8 cellular contexts compared by ENCODE assay signal in the genomic region with DNA sequence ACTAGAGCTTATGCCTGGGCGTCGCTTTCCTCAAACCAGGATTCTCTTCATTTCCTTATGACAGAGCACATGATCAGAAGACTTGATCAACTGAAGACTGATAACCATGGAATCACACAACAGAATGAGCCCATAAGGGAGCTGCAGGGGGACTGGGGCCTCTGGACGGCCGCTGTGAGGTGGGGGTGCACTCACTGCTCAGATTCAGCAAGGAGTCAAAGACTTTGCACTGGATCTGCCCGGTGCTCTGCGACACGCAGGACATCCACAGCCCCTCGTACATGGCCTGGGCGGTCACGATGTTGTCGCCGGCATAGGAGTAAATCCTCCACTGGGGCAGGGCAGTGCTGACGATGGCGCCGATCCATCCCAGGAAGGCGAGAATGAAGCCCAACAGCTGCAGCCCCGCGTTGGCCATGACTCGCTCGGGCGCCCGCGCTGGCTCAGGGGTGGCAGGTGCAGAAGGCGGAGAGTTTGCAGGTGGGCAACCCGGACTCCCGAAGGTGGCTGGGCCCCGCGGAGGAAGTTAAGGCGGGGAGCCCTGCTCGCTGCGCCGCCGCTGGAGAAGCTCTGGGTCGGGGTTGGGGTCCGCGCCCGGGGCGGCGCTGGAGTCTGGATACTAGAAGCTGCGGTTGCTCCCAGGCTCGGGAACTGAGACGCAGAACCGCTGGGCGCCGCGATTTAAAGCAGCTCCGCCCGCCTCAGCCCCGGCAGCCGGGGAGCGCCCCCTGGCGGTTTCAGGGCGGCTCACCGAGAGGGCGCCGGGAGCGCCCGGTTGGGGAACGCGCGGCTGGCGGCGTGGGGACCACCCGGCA. TPM values are rescaled to one million over a fixed set of nuclear protein-coding genes. Genes with fewer than 3 reads are reported as not detected.
A peak's percentile ranks its signal among the peaks of the same experiment; 100 is the strongest.
DNase-seq lines count a peak whose midpoint lies in the region; ATAC-seq and TF ChIP-seq lines count a peak whose summit lies in the region.

A gene with protein sequence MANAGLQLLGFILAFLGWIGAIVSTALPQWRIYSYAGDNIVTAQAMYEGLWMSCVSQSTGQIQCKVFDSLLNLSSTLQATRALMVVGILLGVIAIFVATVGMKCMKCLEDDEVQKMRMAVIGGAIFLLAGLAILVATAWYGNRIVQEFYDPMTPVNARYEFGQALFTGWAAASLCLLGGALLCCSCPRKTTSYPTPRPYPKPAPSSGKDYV (minus strand): TSS at position 658 of the 815 bp plus-strand sequence. CDS start 240 bp downstream, at position 418.

- no peaks in the 10 kb centered on the region for H3K9me2 ChIP-seq in SU-DHL-6 (replicated peaks; ENCODE audit: insufficient read depth, low read length)

- H3K4me1 ChIP-seq in parathyroid adenoma (no peaks in the 10 kb centered on the region), thyroid gland (peaks cover 4 to 15% of the 10 kb centered on the region in 2 donors)

- 2 to 6% (median 4%) methylated on average over 62 to 64 of the region's 64 CpGs for WGBS in adipose tissue, 3 donors
- WGBS in thyroid gland, 2 donors, result 17 to 22% methylated on average over 5 to 18 of the region's 64 CpGs

- intact Hi-C loops in cardiac septum (cut with DNase I), result loop anchor here (5.0 to 10.0 kb wide), 4 partner anchors 90 to 360 kb away; partner anchors contain the start of gene IL1RAP
- intact Hi-C loops in thyroid gland (cut with DNase I), result loop anchor here (10.0 kb wide), 1 partner anchor 357 kb away; no protein-coding TSS in a partner anchor

- ATAC-seq in GM21737 (IDR thresholded peaks at IDR 0.05; ENCODE audit: unreplicated experiment), result peak; percentile 88

- H3K4me3 ChIP-seq in SU-DHL-6 (ENCODE audit: insufficient read depth, low read length, poor library complexity, severe bottlenecking) (peak within 1 kb of the TSS; percentile 32), parathyroid adenoma (ENCODE audit: low read depth, low read length) (peak within 1 kb of the TSS; percentile 59), thyroid gland (replicated peaks in 1 of 3) (peak within 1 kb of the TSS; percentile 48 to 67 (median 61))

- H3K27ac ChIP-seq in SU-DHL-6 (ENCODE audit: low read depth, low read length) (no peak within 1 kb of the TSS), adipose tissue (ENCODE audit: low read depth, low read length) (no peak within 1 kb of the TSS), parathyroid adenoma (no peak within 1 kb of the TSS), thyroid gland (peak within 1 kb of the TSS in 1 of 3 donors; percentile 58)

- H2AFZ ChIP-seq in SU-DHL-6 (ENCODE audit: low read depth, low read length, severe bottlenecking) (peak within 1 kb of the TSS; percentile 27), parathyroid adenoma (peak within 1 kb of the TSS; percentile 71)

- peak; percentile 81 for TF ChIP-seq CTCF in SU-DHL-6 (IDR thresholded peaks at IDR 0.05; ENCODE audit: insufficient read depth, low read length, poor library complexity, severe bottlenecking)
- peak; percentile 91 for TF ChIP-seq CTCF in parathyroid adenoma (IDR thresholded peaks at IDR 0.05)
- peak; percentile 61 to 99 (median 93) for TF ChIP-seq CTCF in thyroid gland (IDR thresholded peaks at IDR 0.05)

- H3F3A ChIP-seq in SU-DHL-6 (ENCODE audit: insufficient read depth), result no peaks in the 10 kb centered on the region

- DNase-seq in EH (ENCODE audit: low read depth), result peak; percentile 74
- peak; percentile 58 to 60 for DNase-seq in Kasumi-1 (lab: John Stamatoyannopoulos, UW)
- peak; percentile 82 for DNase-seq in cardiac septum (ENCODE audit: low spot score)
- peak; percentile 82 to 89 for DNase-seq in thyroid gland

- no peak within 1 kb of the TSS for H3K9ac ChIP-seq in SU-DHL-6 (ENCODE audit: low read length)
- no peak within 1 kb of the TSS for H3K9ac ChIP-seq in parathyroid adenoma

- TF ChIP-seq POLR2A in thyroid gland (IDR thresholded peaks at IDR 0.05), result peak in 1 of 2 donors; percentile 71

- H3K27me3 ChIP-seq in SU-DHL-6 (ENCODE audit: low read length) (no peaks in the 10 kb centered on the region), parathyroid adenoma (ENCODE audit: control insufficient read depth, insufficient read depth, low read length) (no peaks in the 10 kb centered on the region), thyroid gland (no peaks in the 10 kb centered on the region)

- H3K79me2 ChIP-seq in SU-DHL-6 (ENCODE audit: insufficient read depth, low read length) (no peaks in the 10 kb centered on the region), parathyroid adenoma (no peaks in the 10 kb centered on the region)

- no peaks in the 10 kb centered on the region for H3K9me3 ChIP-seq in SU-DHL-6 (ENCODE audit: insufficient read depth, low read length)
- no peaks in the 10 kb centered on the region for H3K9me3 ChIP-seq in parathyroid adenoma (ENCODE audit: control insufficient read depth, low read length)
- no peaks in the 10 kb centered on the region for H3K9me3 ChIP-seq in thyroid gland

- H3K4me2 ChIP-seq in SU-DHL-6 (ENCODE audit: low read depth, low read length, poor library complexity, severe bottlenecking), result peak within 1 kb of the TSS; percentile 49
- H3K4me2 ChIP-seq in parathyroid adenoma (ENCODE audit: low read length), result peak within 1 kb of the TSS; percentile 88

- H4K20me1 ChIP-seq in SU-DHL-6 (ENCODE audit: low read depth, low read length), result no peaks in the 10 kb centered on the region

- H3K36me3 ChIP-seq in SU-DHL-6 (ENCODE audit: low read length) (no peaks in the 10 kb centered on the region), parathyroid adenoma (ENCODE audit: control insufficient read depth, insufficient read depth, low read length) (no peaks in the 10 kb centered on the region), thyroid gland (no peaks in the 10 kb centered on the region)

RNA-seq across cellular contexts. Expression of the gene that starts here (rescaled TPM):
- 10 to 100 TPM in 2 of 3 donors, 1 to 10 TPM in 1; 3.6 to 28.1 (median 15.4) TPM for polyA plus RNA-seq in adipose tissue
- total RNA-seq in cardiac septum (0.57 TPM), thyroid gland (10 to 100 TPM in 2 of 4 donors, 1 to 10 TPM in 2; 5.1 to 29.2 (median 8.5) TPM)

Comparison
In these comparisons a context has a peak if more than half of its experiments do, and no peak if none do; other contexts are left out.
1. Peak in DNase-seq in cardiac septum; RNA of the gene not detected or under 1 TPM.